Comparison of ENCODE assay signal across 9 cellular contexts in the genomic region with DNA sequence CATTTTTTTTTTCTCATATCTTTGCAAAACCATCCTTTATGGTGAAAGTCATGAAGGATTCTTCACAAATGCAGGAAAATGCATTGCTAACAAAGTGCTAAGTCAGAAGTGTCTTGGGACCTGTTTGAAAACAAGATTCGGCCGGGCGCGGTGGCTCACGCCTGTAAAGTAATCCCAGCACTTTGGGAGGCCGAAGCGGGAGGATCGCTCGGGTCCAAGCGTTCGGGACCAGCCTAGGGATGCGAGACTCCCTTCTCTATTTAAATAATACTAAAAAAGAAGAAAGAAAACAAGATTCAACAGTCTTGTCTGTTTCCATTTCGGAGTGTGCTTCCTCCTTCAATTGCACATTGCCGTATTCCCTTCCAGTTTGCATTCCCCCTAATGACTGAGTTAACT. TPM values are rescaled to one million over a fixed set of nuclear protein-coding genes. Genes with fewer than 3 reads are reported as not detected.
DNase-seq lines count a peak whose midpoint lies in the region; ATAC-seq and TF ChIP-seq lines count a peak whose summit lies in the region.
"Had no signal": no experiment of that assay in that cellular context is flagged by ENCODE, and none has a peak within 500 bp of the region (broad histone marks: within the 10 kb centered on the region; RNA-seq: fewer than 3 reads in every experiment).

No MANE protein-coding gene starts in this region.

- WGBS in liver, result 44% methylated on average over 14 of the region's 14 CpGs

- H3K36me3 ChIP-seq in liver (ENCODE audit: control insufficient read depth in 4 of 4, insufficient read depth in 3 of 4, low read depth in 1 of 4, low read length in 3 of 4), result no peaks in the 10 kb centered on the region
- peaks cover 0 to 6% (median 0%) of the 10 kb centered on the region in 3 donors for H3K36me3 ChIP-seq in tibial artery
- no peaks in the 10 kb centered on the region for H3K36me3 ChIP-seq in mucosa of descending colon (ENCODE audit: low read depth)

- H3K9me3 ChIP-seq in liver (ENCODE audit: control insufficient read depth in 4 of 4, low read length in 3 of 4), result no peaks in the 10 kb centered on the region
- H3K9me3 ChIP-seq in tibial artery, result no peaks in the 10 kb centered on the region
- no peaks in the 10 kb centered on the region for H3K9me3 ChIP-seq in mucosa of descending colon

- peak overlapping the region; percentile 87 for H3K27ac Mint-ChIP-seq in activated CD8-positive, alpha-beta memory T cell treated with anti-CD3 and anti-CD28 coated beads, Interleukin-2, amount 10 ng/mL, durations not matched to agents 7 days and 5 days

- ATAC-seq in activated CD8-positive, alpha-beta memory T cell treated with anti-CD3 and anti-CD28 coated beads, Interleukin-2, amount 10 ng/mL, durations not matched to agents 7 days and 5 days, result no peak
- ATAC-seq in mucosa of descending colon, result no peak
- no peak for ATAC-seq in GM21528 (IDR thresholded peaks at IDR 0.05; ENCODE audit: low FRiP score, unreplicated experiment)

- H3K4me3 Mint-ChIP-seq in activated CD8-positive, alpha-beta memory T cell treated with anti-CD3 and anti-CD28 coated beads, Interleukin-2, amount 10 ng/mL, durations not matched to agents 7 days and 5 days, result peak overlapping the region; percentile 91

- H3K9ac ChIP-seq in liver (ENCODE audit: low read depth in 1 of 2, low read length in 2 of 2), result peak overlapping the region; percentile 73 to 91

- TF ChIP-seq CTCF in liver (IDR thresholded peaks at IDR 0.05; ENCODE audit: low read depth, low read length, missing input control) (no peak), tibial artery (IDR thresholded peaks at IDR 0.05) (no peak), mucosa of descending colon (IDR thresholded peaks at IDR 0.05) (no peak)

- H3K9me3 Mint-ChIP-seq in activated CD8-positive, alpha-beta memory T cell treated with anti-CD3 and anti-CD28 coated beads, Interleukin-2, amount 10 ng/mL, durations not matched to agents 7 days and 5 days (ENCODE audit: low read depth), result no peaks in the 10 kb centered on the region

- H3K27me3 ChIP-seq in liver (ENCODE audit: control insufficient read depth in 4 of 4, insufficient read depth in 4 of 4, low read length in 3 of 4) (no peaks in the 10 kb centered on the region), tibial artery (no peaks in the 10 kb centered on the region)

- intact Hi-C loops in tibial artery (cut with DNase I; ENCODE audit: low total_unique reads) (loop anchor here (5.0 kb wide), 2 partner anchors 60 to 90 kb away; no protein-coding TSS in a partner anchor), mucosa of descending colon (cut with DNase I, micrococcal nuclease) (no loop called here)

- H3K4me1 Mint-ChIP-seq in activated CD8-positive, alpha-beta memory T cell treated with anti-CD3 and anti-CD28 coated beads, Interleukin-2, amount 10 ng/mL, durations not matched to agents 7 days and 5 days, result peaks cover 23% of the 10 kb centered on the region

- no peaks in the 10 kb centered on the region for H3K27me3 Mint-ChIP-seq in activated CD8-positive, alpha-beta memory T cell treated with anti-CD3 and anti-CD28 coated beads, Interleukin-2, amount 10 ng/mL, durations not matched to agents 7 days and 5 days

- H3K4me3 ChIP-seq in liver (ENCODE audit: low read depth in 1 of 3, low read length in 3 of 3) (peak overlapping the region; percentile 70 to 100 (median 79)), tibial artery (peak overlapping the region; percentile 90 to 91), mucosa of descending colon (no peak overlapping the region)

- CTCF ChIA-PET in activated CD8-positive, alpha-beta memory T cell treated with anti-CD3 and anti-CD28 coated beads, Interleukin-2, amount 10 ng/mL, durations not matched to agents 7 days and 5 days (lab: Charles Lee), result interaction anchor here (0.8 to 4.7 kb wide), 19 partner anchors 10 to 410 kb away, joined by 3 to 59 read pairs (median 7); partner anchors contain the start of genes PAK4, RPS16 and SUPT5H

- DNase-seq in activated CD8-positive, alpha-beta memory T cell treated with anti-CD3 and anti-CD28 coated beads, Interleukin-2, amount 10 ng/mL, durations not matched to agents 7 days and 5 days, result no peak
- DNase-seq in activated CD8-positive, alpha-beta memory T cell treated with anti-CD3 and anti-CD28 coated beads, Interleukin-2, amount 50 U/mL, for 48 hours, result no peak
- DNase-seq in amniotic epithelial cell (ENCODE audit: low read depth), result peak; percentile 5
- peak in 1 of 2 donors; percentile 40 for DNase-seq in tibial artery
- DNase-seq in mucosa of descending colon, result no peak
- DNase-seq in NCI-H187 treated with DMSO at 0.1 percent for 48 hours (lab: John Stamatoyannopoulos, UW), result no peak
- DNase-seq: DMS153 had no signal

- H3K27ac ChIP-seq in liver (ENCODE audit: low read depth in 1 of 2, low read length in 2 of 2) (peak overlapping the region; percentile 73 to 89), tibial artery (peak overlapping the region; percentile 85 to 89)

- H3K4me1 ChIP-seq in liver (ENCODE audit: control insufficient read depth in 4 of 4, insufficient read depth in 4 of 4, low read length in 3 of 4) (peaks cover 0 to 12% (median 10%) of the 10 kb centered on the region in 4 donors), tibial artery (peaks cover 0 to 29% (median 21%) of the 10 kb centered on the region in 4 donors), mucosa of descending colon (ENCODE audit: low read depth) (peaks cover 11% of the 10 kb centered on the region)

- peaks cover 9% of the 10 kb centered on the region for H3K36me3 Mint-ChIP-seq in activated CD8-positive, alpha-beta memory T cell treated with anti-CD3 and anti-CD28 coated beads, Interleukin-2, amount 10 ng/mL, durations not matched to agents 7 days and 5 days

- TF ChIP-seq RAD21 in liver (IDR thresholded peaks at IDR 0.05), result no peak

TF ChIP-seq in liver, 16 proteins besides CTCF, POLR2A, EP300 and RAD21 (continues in another document):
- TF ChIP-seq FOXA2 (IDR thresholded peaks at IDR 0.05), result no peak
- TF ChIP-seq NR2F2 (IDR thresholded peaks at IDR 0.05), result no peak
- TF ChIP-seq HNF4G (IDR thresholded peaks at IDR 0.05), result no peak
- TF ChIP-seq GABPA (IDR thresholded peaks at IDR 0.05 in 1 of 2, conservative IDR thresholded peaks at IDR 0.05 in 1 of 2), result no peak
- TF ChIP-seq HNF4A (conservative IDR thresholded peaks at IDR 0.05), result no peak
- no peak for TF ChIP-seq TAF1 (conservative IDR thresholded peaks at IDR 0.05)
- TF ChIP-seq, protein P1, sequence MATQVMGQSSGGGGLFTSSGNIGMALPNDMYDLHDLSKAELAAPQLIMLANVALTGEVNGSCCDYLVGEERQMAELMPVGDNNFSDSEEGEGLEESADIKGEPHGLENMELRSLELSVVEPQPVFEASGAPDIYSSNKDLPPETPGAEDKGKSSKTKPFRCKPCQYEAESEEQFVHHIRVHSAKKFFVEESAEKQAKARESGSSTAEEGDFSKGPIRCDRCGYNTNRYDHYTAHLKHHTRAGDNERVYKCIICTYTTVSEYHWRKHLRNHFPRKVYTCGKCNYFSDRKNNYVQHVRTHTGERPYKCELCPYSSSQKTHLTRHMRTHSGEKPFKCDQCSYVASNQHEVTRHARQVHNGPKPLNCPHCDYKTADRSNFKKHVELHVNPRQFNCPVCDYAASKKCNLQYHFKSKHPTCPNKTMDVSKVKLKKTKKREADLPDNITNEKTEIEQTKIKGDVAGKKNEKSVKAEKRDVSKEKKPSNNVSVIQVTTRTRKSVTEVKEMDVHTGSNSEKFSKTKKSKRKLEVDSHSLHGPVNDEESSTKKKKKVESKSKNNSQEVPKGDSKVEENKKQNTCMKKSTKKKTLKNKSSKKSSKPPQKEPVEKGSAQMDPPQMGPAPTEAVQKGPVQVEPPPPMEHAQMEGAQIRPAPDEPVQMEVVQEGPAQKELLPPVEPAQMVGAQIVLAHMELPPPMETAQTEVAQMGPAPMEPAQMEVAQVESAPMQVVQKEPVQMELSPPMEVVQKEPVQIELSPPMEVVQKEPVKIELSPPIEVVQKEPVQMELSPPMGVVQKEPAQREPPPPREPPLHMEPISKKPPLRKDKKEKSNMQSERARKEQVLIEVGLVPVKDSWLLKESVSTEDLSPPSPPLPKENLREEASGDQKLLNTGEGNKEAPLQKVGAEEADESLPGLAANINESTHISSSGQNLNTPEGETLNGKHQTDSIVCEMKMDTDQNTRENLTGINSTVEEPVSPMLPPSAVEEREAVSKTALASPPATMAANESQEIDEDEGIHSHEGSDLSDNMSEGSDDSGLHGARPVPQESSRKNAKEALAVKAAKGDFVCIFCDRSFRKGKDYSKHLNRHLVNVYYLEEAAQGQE (IDR thresholded peaks at IDR 0.05), result no peak

RNA-seq across cellular contexts. Expression of gene EID2B, which starts 0.8 kb away (rescaled TPM):
- total RNA-seq in activated CD8-positive, alpha-beta memory T cell treated with anti-CD3 and anti-CD28 coated beads, Interleukin-2, amount 10 ng/mL, durations not matched to agents 7 days and 5 days, result 1 to 10 TPM; 4.7 to 7.4 TPM
- 1 to 10 TPM; 1.1 to 1.4 TPM for total RNA-seq in liver
- 1 to 10 TPM in 1 of 2 donors, under 1 TPM in 1; 0.38 to 1.1 TPM for polyA plus RNA-seq in liver
- total RNA-seq in mucosa of descending colon, result 1 to 10 TPM in 1 of 3 donors, under 1 TPM in 2; 0.20 to 4.2 (median 0.72) TPM

RNA-seq across cellular contexts. Expression of gene EID2, which starts 8.1 kb away (rescaled TPM):
- 10 to 100 TPM; 15.1 to 16.3 TPM for total RNA-seq in activated CD8-positive, alpha-beta memory T cell treated with anti-CD3 and anti-CD28 coated beads, Interleukin-2, amount 10 ng/mL, durations not matched to agents 7 days and 5 days
- total RNA-seq in liver (1 to 10 TPM; 3.3 to 8.5 TPM), mucosa of descending colon (10 to 100 TPM in 1 of 3 donors, 1 to 10 TPM in 2; 7.0 to 14.7 (median 9.6) TPM)
- 1 to 10 TPM; 1.5 to 5.7 TPM for polyA plus RNA-seq in liver

RNA-seq across cellular contexts. Expression of gene SELENOV, which starts 16.9 kb away (rescaled TPM):
- total RNA-seq in activated CD8-positive, alpha-beta memory T cell treated with anti-CD3 and anti-CD28 coated beads, Interleukin-2, amount 10 ng/mL, durations not matched to agents 7 days and 5 days, result not detected
- total RNA-seq in liver (not detected), mucosa of descending colon (not detected)
- not detected for polyA plus RNA-seq in liver

RNA-seq across cellular contexts. Expression of gene DLL3, which starts 33.1 kb away (rescaled TPM):
- total RNA-seq in activated CD8-positive, alpha-beta memory T cell treated with anti-CD3 and anti-CD28 coated beads, Interleukin-2, amount 10 ng/mL, durations not matched to agents 7 days and 5 days, result under 1 TPM; 0.26 to 0.98 TPM
- total RNA-seq in liver (not detected), mucosa of descending colon (not detected)
- not detected for polyA plus RNA-seq in liver

RNA-seq across cellular contexts. Expression of gene TIMM50, which starts 51.2 kb away (rescaled TPM):
- 10 to 100 TPM; 59.6 to 83.9 TPM for total RNA-seq in activated CD8-positive, alpha-beta memory T cell treated with anti-CD3 and anti-CD28 coated beads, Interleukin-2, amount 10 ng/mL, durations not matched to agents 7 days and 5 days
- total RNA-seq in liver (10 to 100 TPM; 24.3 to 28.9 TPM), mucosa of descending colon (10 to 100 TPM; 52.6 to 57.9 (median 57.7) TPM)
- 10 to 100 TPM; 32.1 to 39.9 TPM for polyA plus RNA-seq in liver
